In genomic region chr7:40394382-40394781, GRCh38 we compare ENCODE assay signal across 1 cellular context.
TF ChIP-seq lines count a peak whose summit lies in the region.

No MANE protein-coding gene starts in this region.

TF ChIP-seq in K562, 482 proteins besides CTCF, POLR2A, EP300 and RAD21 (continued from another document):
- TF ChIP-seq, protein P1, sequence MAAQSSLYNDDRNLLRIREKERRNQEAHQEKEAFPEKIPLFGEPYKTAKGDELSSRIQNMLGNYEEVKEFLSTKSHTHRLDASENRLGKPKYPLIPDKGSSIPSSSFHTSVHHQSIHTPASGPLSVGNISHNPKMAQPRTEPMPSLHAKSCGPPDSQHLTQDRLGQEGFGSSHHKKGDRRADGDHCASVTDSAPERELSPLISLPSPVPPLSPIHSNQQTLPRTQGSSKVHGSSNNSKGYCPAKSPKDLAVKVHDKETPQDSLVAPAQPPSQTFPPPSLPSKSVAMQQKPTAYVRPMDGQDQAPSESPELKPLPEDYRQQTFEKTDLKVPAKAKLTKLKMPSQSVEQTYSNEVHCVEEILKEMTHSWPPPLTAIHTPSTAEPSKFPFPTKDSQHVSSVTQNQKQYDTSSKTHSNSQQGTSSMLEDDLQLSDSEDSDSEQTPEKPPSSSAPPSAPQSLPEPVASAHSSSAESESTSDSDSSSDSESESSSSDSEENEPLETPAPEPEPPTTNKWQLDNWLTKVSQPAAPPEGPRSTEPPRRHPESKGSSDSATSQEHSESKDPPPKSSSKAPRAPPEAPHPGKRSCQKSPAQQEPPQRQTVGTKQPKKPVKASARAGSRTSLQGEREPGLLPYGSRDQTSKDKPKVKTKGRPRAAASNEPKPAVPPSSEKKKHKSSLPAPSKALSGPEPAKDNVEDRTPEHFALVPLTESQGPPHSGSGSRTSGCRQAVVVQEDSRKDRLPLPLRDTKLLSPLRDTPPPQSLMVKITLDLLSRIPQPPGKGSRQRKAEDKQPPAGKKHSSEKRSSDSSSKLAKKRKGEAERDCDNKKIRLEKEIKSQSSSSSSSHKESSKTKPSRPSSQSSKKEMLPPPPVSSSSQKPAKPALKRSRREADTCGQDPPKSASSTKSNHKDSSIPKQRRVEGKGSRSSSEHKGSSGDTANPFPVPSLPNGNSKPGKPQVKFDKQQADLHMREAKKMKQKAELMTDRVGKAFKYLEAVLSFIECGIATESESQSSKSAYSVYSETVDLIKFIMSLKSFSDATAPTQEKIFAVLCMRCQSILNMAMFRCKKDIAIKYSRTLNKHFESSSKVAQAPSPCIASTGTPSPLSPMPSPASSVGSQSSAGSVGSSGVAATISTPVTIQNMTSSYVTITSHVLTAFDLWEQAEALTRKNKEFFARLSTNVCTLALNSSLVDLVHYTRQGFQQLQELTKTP (IDR thresholded peaks at IDR 0.05; ENCODE audit: low read depth in 1 of 2, partially characterized antibody in 2 of 2), result no peak
- peak; percentile 44; the same call in 1 of the 2 replicates for TF ChIP-seq CEBPB (tag; IDR thresholded peaks at IDR 0.05)
